ENCODE assay signal across 36 cellular contexts in genomic region chr10:131785121-131785460, GRCh38.
"Had no signal": no experiment of that assay in that cellular context is flagged by ENCODE, and none has a peak within 500 bp of the region (broad histone marks: within the 10 kb centered on the region; RNA-seq: fewer than 3 reads in every experiment).

No MANE protein-coding gene starts in this region.

- H3K27me3 ChIP-seq: brain microvascular endothelial cell, Peyer's patch had no signal

- H3K36me3 ChIP-seq: brain microvascular endothelial cell, MG63, Peyer's patch, WERI-Rb-1 had no signal

- H3K27ac ChIP-seq: brain microvascular endothelial cell, Peyer's patch, WERI-Rb-1 had no signal

- H3K4me1 ChIP-seq: Peyer's patch had no signal

- H3K4me1 Mint-ChIP-seq: activated CD4-positive, alpha-beta memory T cell treated with anti-CD3 and anti-CD28 coated beads, Interleukin-2, amount 10 ng/mL, durations not matched to agents 7 days and 5 days; activated naive CD8-positive, alpha-beta T cell treated with anti-CD3 and anti-CD28 coated beads for 36 hours; T-cell had no signal

- H3K36me3 Mint-ChIP-seq: activated naive CD8-positive, alpha-beta T cell treated with anti-CD3 and anti-CD28 coated beads for 36 hours; T-cell had no signal

- H3K9me3 Mint-ChIP-seq: T-cell had no signal

- H3K9me3 ChIP-seq: MG63, Peyer's patch had no signal

- H3K4me3 ChIP-seq: MG63, Peyer's patch had no signal

- ATAC-seq: activated T-cell treated with anti-CD3 and anti-CD28 coated beads, Interleukin-2, amount 50 U/mL, for 4 hours; PC-3; SK-N-SH treated with all-trans-retinoic acid at 6 μM for 48 hours; T-cell had no signal

- DNase-seq: activated CD4-positive, alpha-beta memory T cell treated with anti-CD3 and anti-CD28 coated beads, Interleukin-2, amount 10 ng/mL, durations not matched to agents 7 days and 5 days; activated CD4-positive, alpha-beta T cell treated with anti-CD3 and anti-CD28 coated beads for 1 hour; activated CD4-positive, alpha-beta T cell treated with anti-CD3 and anti-CD28 coated beads for 48 hours; activated CD4-positive, CD25-positive, alpha-beta regulatory T cell; activated gamma-delta T cell treated with Interleukin-2 at 50 U/mL for 16 hours; activated naive CD4-positive, alpha-beta T cell treated with anti-CD3 and anti-CD28 coated beads, Interleukin-2, amount 50 U/mL, for 16 hours; activated naive CD8-positive, alpha-beta T cell treated with anti-CD3 and anti-CD28 coated beads for 36 hours; activated T-cell treated with anti-CD3 and anti-CD28 coated beads for 4 hours; activated T-cell treated with anti-CD3 and anti-CD28 coated beads, Interleukin-2, amount 50 U/mL, for 4 hours; amniotic stem cell; aorta; brain microvascular endothelial cell; central memory CD4-positive, alpha-beta T cell; Kasumi-1; KG1; MG63; NCI-H1048; NCI-H1105 treated with DMSO at 0.1 percent for 48 hours; NCI-H1436; NCI-H1694; NCI-H1930; NCI-H2081 treated with DMSO at 0.1 percent for 48 hours; NCI-H226; NCI-H524 treated with DMSO at 0.1 percent for 48 hours; NCI-H748 treated with DMSO at 0.1 percent for 48 hours; NK-92 treated with Interleukin-12 subunit alpha and Interleukin-12 subunit beta, amount 100 ng/mL, for 24 hours; PC-3; Peyer's patch; RPMI8226; SHP77 treated with DMSO at 0.1 percent for 48 hours; T-helper 2 cell; T-helper 9 cell; WERI-Rb-1 had no signal

- H3K27me3 Mint-ChIP-seq: activated CD4-positive, alpha-beta memory T cell treated with anti-CD3 and anti-CD28 coated beads, Interleukin-2, amount 10 ng/mL, durations not matched to agents 7 days and 5 days had no signal

- H3K27ac Mint-ChIP-seq: activated CD4-positive, alpha-beta memory T cell treated with anti-CD3 and anti-CD28 coated beads, Interleukin-2, amount 10 ng/mL, durations not matched to agents 7 days and 5 days; activated naive CD8-positive, alpha-beta T cell treated with anti-CD3 and anti-CD28 coated beads for 36 hours; activated T-helper 1 cell treated with anti-CD3 and anti-CD28 coated beads, Interleukin-12 subunit alpha, Interleukin-12 subunit beta, Interleukin-2, Interleukin-4 antibody, amounts not matched to agents 30 ng/mL and 10 ng/mL and 1 ng/mL, durations not matched to agents 14 hours and 24 hours and 36 hours; T-cell had no signal

- H3K4me3 Mint-ChIP-seq: activated CD4-positive, alpha-beta memory T cell treated with anti-CD3 and anti-CD28 coated beads, Interleukin-2, amount 10 ng/mL, durations not matched to agents 7 days and 5 days; activated naive CD8-positive, alpha-beta T cell treated with anti-CD3 and anti-CD28 coated beads for 36 hours; activated T-cell treated with anti-CD3 and anti-CD28 coated beads, Interleukin-2, amount 50 U/mL, for 4 hours; activated T-helper 1 cell treated with anti-CD3 and anti-CD28 coated beads, Interleukin-12 subunit alpha, Interleukin-12 subunit beta, Interleukin-2, Interleukin-4 antibody, amounts not matched to agents 30 ng/mL and 10 ng/mL and 1 ng/mL, durations not matched to agents 14 hours and 24 hours and 36 hours; T-cell had no signal
